In the genomic region with DNA sequence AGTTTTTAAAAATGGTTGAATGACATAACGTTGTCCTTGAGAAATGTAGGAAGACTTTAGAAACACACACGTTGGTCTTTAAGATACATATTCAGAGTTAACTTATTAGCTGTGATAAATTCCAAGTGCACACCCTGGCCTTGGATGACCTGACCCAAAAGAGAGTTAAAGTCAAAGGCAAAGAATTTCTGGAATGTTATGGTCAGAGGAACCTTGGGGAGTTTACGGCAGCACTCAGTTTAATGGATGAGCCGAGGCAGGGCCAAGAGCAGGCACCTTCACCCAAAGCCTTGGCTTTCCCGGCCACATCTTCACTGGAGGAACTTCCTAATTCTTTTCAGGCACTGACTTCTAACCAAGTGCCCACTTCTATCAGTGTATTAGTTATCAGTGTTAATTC, we compare ENCODE assay signal across 23 cellular contexts.
DNase-seq lines count a peak whose midpoint lies in the region; ATAC-seq and TF ChIP-seq lines count a peak whose summit lies in the region.
"Had no signal": no experiment of that assay in that cellular context is flagged by ENCODE, and none has a peak within 500 bp of the region (broad histone marks: within the 10 kb centered on the region; RNA-seq: fewer than 3 reads in every experiment).

No MANE protein-coding gene starts in this region.

- H3K36me3 ChIP-seq in Caco-2 (ENCODE audit: control insufficient read depth, insufficient read depth, low read length) (no peaks in the 10 kb centered on the region), MG63 (no peaks in the 10 kb centered on the region)
- H3K36me3 ChIP-seq: suprapubic skin had no signal

- no peak for TF ChIP-seq CTCF in Caco-2 (IDR thresholded peaks at IDR 0.05; ENCODE audit: insufficient read depth in 1 of 2, low read depth in 1 of 2, low read length in 1 of 2, severe bottlenecking in 1 of 2, unreplicated experiment in 1 of 2)
- TF ChIP-seq CTCF in epithelial cell of proximal tubule (conservative IDR thresholded peaks at IDR 0.05; ENCODE audit: low read depth, low read length), result no peak
- TF ChIP-seq CTCF in omental fat pad (IDR thresholded peaks at IDR 0.05), result no peak

- CTCF ChIA-PET in Caco-2 (lab: Charles Lee), result no interaction called here

- H3K27me3 ChIP-seq in Caco-2 (replicated peaks; ENCODE audit: control insufficient read depth, insufficient read depth, low read length) (no peaks in the 10 kb centered on the region), MG63 (no peaks in the 10 kb centered on the region)
- H3K27me3 ChIP-seq: suprapubic skin had no signal

- no peaks in the 10 kb centered on the region for H3K36me3 Mint-ChIP-seq in Caco-2 (ENCODE audit: insufficient read depth, unreplicated experiment)
- H3K36me3 Mint-ChIP-seq: activated naive CD4-positive, alpha-beta T cell treated with anti-CD3 and anti-CD28 coated beads, Interleukin-2, amount 50 U/mL, for 24 hours; brain; CD4-positive, CD25-positive, alpha-beta regulatory T cell; memory B cell had no signal

- peaks cover 22% of the 10 kb centered on the region for H3K4me1 Mint-ChIP-seq in Caco-2 (ENCODE audit: low read depth, unreplicated experiment)
- H3K4me1 Mint-ChIP-seq: activated naive CD4-positive, alpha-beta T cell treated with anti-CD3 and anti-CD28 coated beads, Interleukin-2, amount 50 U/mL, for 24 hours; CD4-positive, CD25-positive, alpha-beta regulatory T cell; memory B cell had no signal

- POLR2A ChIA-PET in Caco-2 (lab: Charles Lee), result interaction anchor here (0.6 kb wide), 1 partner anchor 956 kb away, joined by 3 read pairs; no protein-coding TSS in a partner anchor

- ATAC-seq in omental fat pad (ENCODE audit: low FRiP score), result peak; percentile 81
- no peak for ATAC-seq in HG02870 (IDR thresholded peaks at IDR 0.05; ENCODE audit: unreplicated experiment)
- ATAC-seq: activated CD4-positive, CD25-positive, alpha-beta regulatory T cell treated with anti-CD3 and anti-CD28 coated beads, Interleukin-2, amount 50 U/mL, for 24 hours; activated CD8-positive, alpha-beta T cell treated with anti-CD3 and anti-CD28 coated beads, Interleukin-2, amount 10 ng/mL, durations not matched to agents 7 days and 5 days; HepG2; Panc1 had no signal

- H3K27me3 Mint-ChIP-seq in Caco-2 (ENCODE audit: insufficient read depth, unreplicated experiment), result no peaks in the 10 kb centered on the region
- H3K27me3 Mint-ChIP-seq: CD4-positive, CD25-positive, alpha-beta regulatory T cell had no signal

- peaks cover 27% of the 10 kb centered on the region for H3K4me1 ChIP-seq in Caco-2

- peak overlapping the region; percentile 9 for H3K4me3 Mint-ChIP-seq in Caco-2 (ENCODE audit: unreplicated experiment)
- H3K4me3 Mint-ChIP-seq: activated CD8-positive, alpha-beta T cell treated with anti-CD3 and anti-CD28 coated beads, Interleukin-2, amount 10 ng/mL, durations not matched to agents 7 days and 5 days; activated naive CD4-positive, alpha-beta T cell treated with anti-CD3 and anti-CD28 coated beads, Interleukin-2, amount 50 U/mL, for 24 hours; activated T-cell treated with anti-CD3 and anti-CD28 coated beads, Interleukin-2, amount 50 U/mL, for 24 hours; brain; CD4-positive, CD25-positive, alpha-beta regulatory T cell; memory B cell; neural crest cell had no signal

- no peaks in the 10 kb centered on the region for H3K9me3 Mint-ChIP-seq in Caco-2 (ENCODE audit: unreplicated experiment)
- H3K9me3 Mint-ChIP-seq: activated naive CD4-positive, alpha-beta T cell treated with anti-CD3 and anti-CD28 coated beads, Interleukin-2, amount 50 U/mL, for 24 hours; activated T-cell treated with anti-CD3 and anti-CD28 coated beads, Interleukin-2, amount 50 U/mL, for 24 hours; memory B cell; neural crest cell had no signal

- DNase-seq in Caco-2 (peak; percentile 53 to 60), MG63 (peak; percentile 45), epithelial cell of proximal tubule (ENCODE audit: low read depth) (peak; percentile 38), omental fat pad (ENCODE audit: low spot score) (no peak), GOT3 (lab: John Stamatoyannopoulos, UW) (no peak)
- no peak for DNase-seq in stimulated activated CD4-positive, alpha-beta T cell treated with anti-CD3 and anti-CD28 coated beads, Interleukin-15, amount 100 ng/mL, for 24 hours
- DNase-seq in activated effector memory CD4-positive, alpha-beta T cell treated with Interleukin-2 at 50 U/mL for 16 hours, result no peak
- DNase-seq: activated CD8-positive, alpha-beta T cell treated with anti-CD3 and anti-CD28 coated beads, Interleukin-2, amount 10 ng/mL, durations not matched to agents 7 days and 5 days; activated T-cell treated with anti-CD3 and anti-CD28 coated beads, Interleukin-2, amount 50 U/mL, for 24 hours; CD4-positive, CD25-positive, alpha-beta regulatory T cell; DMS79 treated with DMSO at 0.1 percent for 48 hours; NCI-H2227 treated with DMSO at 0.1 percent for 48 hours; T1000 had no signal

- BruUV-seq in Caco-2 (replicated peaks; lab: Mats Ljungman, UMichigan), result no TSS peak

- no peaks in the 10 kb centered on the region for H3K9me3 ChIP-seq in Caco-2
- no peaks in the 10 kb centered on the region for H3K9me3 ChIP-seq in MG63
- H3K9me3 ChIP-seq: suprapubic skin had no signal

- intact Hi-C loops in Caco-2 (cut with micrococcal nuclease; ENCODE audit: unreplicated experiment), result loop anchor here (1.0 kb wide), 1 partner anchor 46 kb away; no protein-coding TSS in a partner anchor

- H3K4me3 ChIP-seq in Caco-2 (ENCODE audit: low read depth, low read length) (no peak overlapping the region), MG63 (no peak overlapping the region), epithelial cell of proximal tubule (ENCODE audit: low read depth, low read length) (no peak overlapping the region)
- H3K4me3 ChIP-seq: SK-N-MC, suprapubic skin had no signal

- peak overlapping the region; percentile 72 for H3K27ac Mint-ChIP-seq in Caco-2 (ENCODE audit: unreplicated experiment)
- H3K27ac Mint-ChIP-seq: activated CD8-positive, alpha-beta T cell treated with anti-CD3 and anti-CD28 coated beads, Interleukin-2, amount 10 ng/mL, durations not matched to agents 7 days and 5 days; activated naive CD4-positive, alpha-beta T cell treated with anti-CD3 and anti-CD28 coated beads, Interleukin-2, amount 50 U/mL, for 24 hours; activated T-cell treated with anti-CD3 and anti-CD28 coated beads, Interleukin-2, amount 50 U/mL, for 24 hours; memory B cell had no signal

Comparison
In these comparisons a context has a peak if more than half of its experiments do, and no peak if none do; other contexts are left out.
1. DNase-seq: peak in Caco-2 (2 of 2), MG63 (single experiment) and epithelial cell of proximal tubule (single experiment); none in omental fat pad (single experiment), GOT3 (single experiment), stimulated activated CD4-positive, alpha-beta T cell treated with anti-CD3 and anti-CD28 coated beads, Interleukin-15, amount 100 ng/mL, for 24 hours (single experiment) and activated effector memory CD4-positive, alpha-beta T cell treated with Interleukin-2 at 50 U/mL for 16 hours (single experiment).